ENCODE assay signal across 8 cellular contexts in the genomic region with DNA sequence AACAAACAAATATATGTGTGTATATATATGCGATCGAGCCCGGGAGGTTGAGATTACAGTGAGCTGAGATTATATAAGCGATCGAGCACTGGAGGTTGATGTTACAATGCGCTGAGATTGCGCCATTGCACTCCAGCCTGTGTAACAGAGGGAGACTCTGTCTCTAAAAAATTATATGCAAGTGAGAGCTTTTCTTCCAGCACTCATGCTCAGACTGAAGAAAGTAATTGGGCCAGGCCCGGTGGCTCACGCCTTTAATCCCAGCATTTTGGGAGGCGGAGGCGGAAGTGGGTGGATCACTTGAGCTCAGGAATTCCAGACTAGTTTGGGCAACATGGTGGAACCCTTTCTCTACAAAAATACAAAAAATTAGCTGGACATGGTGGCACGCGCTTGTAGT.
DNase-seq lines count a peak whose midpoint lies in the region; ATAC-seq and TF ChIP-seq lines count a peak whose summit lies in the region.
"Not testable (repeated sequence)": the region's sequence is repeated elsewhere in the genome, so short reads cannot be mapped to it uniquely, and the experiment has no call there.

No MANE protein-coding gene starts in this region.

- H3K36me3 ChIP-seq in Karpas-422 (ENCODE audit: insufficient read depth, low read length); tibial artery: not testable (repeated sequence)

- not testable (repeated sequence) for H3K9me3 ChIP-seq in Karpas-422 (ENCODE audit: low read length); tibial artery

- H3K9me3 Mint-ChIP-seq in Calu3 (ENCODE audit: low read depth, unreplicated experiment); WTC11: not testable (repeated sequence)

- POLR2A ChIA-PET in WTC11 (lab: Charles Lee): not testable (repeated sequence)

- H3K27me3 Mint-ChIP-seq in Calu3 (ENCODE audit: unreplicated experiment); WTC11 (ENCODE audit: low read depth): not testable (repeated sequence)

- not testable (repeated sequence) for H2AFZ ChIP-seq in Karpas-422 (ENCODE audit: low read length)

- H3K4me1 Mint-ChIP-seq in Calu3 (ENCODE audit: low read depth, unreplicated experiment); WTC11: not testable (repeated sequence)

- TF ChIP-seq CTCF in Calu3 (IDR thresholded peaks at IDR 0.05; ENCODE audit: unreplicated experiment); WTC11 (IDR thresholded peaks at IDR 0.05); astrocyte of the spinal cord (IDR thresholded peaks at IDR 0.05; ENCODE audit: low read depth, low read length); fibroblast of mammary gland (conservative IDR thresholded peaks at IDR 0.05; ENCODE audit: control insufficient read depth, insufficient read depth, low read depth, low read length); tibial artery (IDR thresholded peaks at IDR 0.05): not testable (repeated sequence)

- H3K27ac ChIP-seq in Karpas-422 (ENCODE audit: low read length); tibial artery: not testable (repeated sequence)

- H3K9me2 ChIP-seq in Karpas-422 (replicated peaks; ENCODE audit: insufficient read depth, low read length): not testable (repeated sequence)

- H3K4me3 Mint-ChIP-seq in Calu3 (ENCODE audit: low read depth, unreplicated experiment) (peak overlapping the region; percentile 76), WTC11 (peak overlapping the region; percentile 97)

- in situ Hi-C loops in astrocyte of the spinal cord (cut with HindIII; ENCODE audit: low sequenced_read_pairs): not testable (repeated sequence)

- DNase-seq in Calu3: peak; percentile 10
- peak; percentile 27 for DNase-seq in Karpas-422
- DNase-seq in WTC11 (ENCODE audit: low spot score); astrocyte of the spinal cord (ENCODE audit: low read depth, low spot score): not testable (repeated sequence)
- peak; percentile 51 for DNase-seq in fibroblast of mammary gland (ENCODE audit: low read depth)
- DNase-seq in left lobe of liver (ENCODE audit: low spot score): peak; percentile 61
- DNase-seq in posterior cingulate gyrus: peak in 8 of 10 donors; percentile 11 to 86 (median 28)
- peak in 1 of 2 donors; percentile 24 for DNase-seq in tibial artery

- H3K79me2 ChIP-seq in Karpas-422 (ENCODE audit: low read length): peaks cover 37% of the 10 kb centered on the region

- H3K27me3 ChIP-seq in Karpas-422 (ENCODE audit: low read length); tibial artery: not testable (repeated sequence)

- peak overlapping the region; percentile 79; the same call in 1 of the 2 replicates for H3K9ac ChIP-seq in Karpas-422 (ENCODE audit: low read length)

- H3K27ac Mint-ChIP-seq in Calu3 (ENCODE audit: unreplicated experiment) (peak overlapping the region; percentile 95), WTC11 (peak overlapping the region; percentile 94)

- not testable (repeated sequence) for H3K4me1 ChIP-seq in Karpas-422 (ENCODE audit: low read length); tibial artery

- not testable (repeated sequence) for ATAC-seq in WTC11, left lobe of liver

- peaks cover 15% of the 10 kb centered on the region for H3K36me3 Mint-ChIP-seq in Calu3 (ENCODE audit: insufficient read depth, unreplicated experiment)
- H3K36me3 Mint-ChIP-seq in WTC11: peaks cover 13% of the 10 kb centered on the region

- peak overlapping the region; percentile 79 for H3K4me3 ChIP-seq in Karpas-422 (ENCODE audit: low read length)
- peak overlapping the region; percentile 22 for H3K4me3 ChIP-seq in astrocyte of the spinal cord (ENCODE audit: low read depth, low read length)
- H3K4me3 ChIP-seq in fibroblast of mammary gland (ENCODE audit: control insufficient read depth, low read depth, low read length): peak overlapping the region; percentile 36
- peak overlapping the region; percentile 67 to 69 for H3K4me3 ChIP-seq in tibial artery

- CTCF ChIA-PET in Calu3 (lab: Charles Lee): not testable (repeated sequence)
- CTCF ChIA-PET in WTC11 (lab: Charles Lee): interaction anchor here (1.4 kb wide), 1 partner anchor 90 kb away, joined by 6 read pairs; no protein-coding TSS in a partner anchor

- not testable (repeated sequence) for H4K20me1 ChIP-seq in Karpas-422 (ENCODE audit: insufficient read depth, low read depth, low read length)

- H3K4me2 ChIP-seq in Karpas-422 (ENCODE audit: low read depth, low read length, poor library complexity, severe bottlenecking): peak overlapping the region; percentile 57

- not testable (repeated sequence) for BruUV-seq in Calu3 (replicated peaks; lab: Mats Ljungman, UMichigan)

- intact Hi-C loops in Calu3 (cut with micrococcal nuclease; ENCODE audit: unreplicated experiment); posterior cingulate gyrus (cut with DNase I); tibial artery (cut with DNase I; ENCODE audit: low total_unique reads): not testable (repeated sequence)

TF ChIP-seq in WTC11, 78 proteins besides CTCF, POLR2A, EP300 and RAD21:
- peak; percentile 85 for TF ChIP-seq GABPB1 (CRISPR knock-in tag; IDR thresholded peaks at IDR 0.05)

Comparison
In these comparisons a context has a peak if more than half of its experiments do, and no peak if none do; other contexts are left out.
1. H3K4me3 ChIP-seq: peak in every context shown above with its lines; median percentile 79 in Karpas-422; 68 in tibial artery; 36 in fibroblast of mammary gland; 22 in astrocyte of the spinal cord.